ENCODE assay signal across 15 cellular contexts in genomic region chr3:191238321-191238817, GRCh38. TPM values are rescaled to one million over a fixed set of nuclear protein-coding genes. Genes with fewer than 3 reads are reported as not detected.
DNase-seq lines count a peak whose midpoint lies in the region; ATAC-seq, FAIRE-seq and TF ChIP-seq lines count a peak whose summit lies in the region.
"Had no signal": no experiment of that assay in that cellular context is flagged by ENCODE, and none has a peak within 500 bp of the region (broad histone marks: within the 10 kb centered on the region; RNA-seq: fewer than 3 reads in every experiment).

No MANE protein-coding gene starts in this region.

- H3K9me3 ChIP-seq in H1 (ENCODE audit: insufficient read depth in 2 of 2, low read depth in 1 of 2, low read length in 1 of 2) (no peaks in the 10 kb centered on the region), small intestine (ENCODE audit: control insufficient read depth, low read depth) (no peaks in the 10 kb centered on the region)
- H3K9me3 ChIP-seq: body of pancreas, sigmoid colon, thoracic aorta had no signal

- H3K4me3 Mint-ChIP-seq in progenitor cell of endocrine pancreas (ENCODE audit: low read depth) = no peak overlapping the region
- H3K4me3 Mint-ChIP-seq: activated T-cell treated with anti-CD3 and anti-CD28 coated beads, Interleukin-2, amount 50 U/mL, for 24 hours; immature natural killer cell had no signal

- H2BK120ac ChIP-seq in H1 (replicated peaks; ENCODE audit: low read depth, low read length) = no peak overlapping the region

- no peaks in the 10 kb centered on the region for H4K20me1 ChIP-seq in H1 (replicated peaks in 1 of 2; ENCODE audit: control insufficient read depth in 1 of 2, insufficient read depth in 2 of 2, low read length in 2 of 2)

- H3K27ac ChIP-seq in H1 (ENCODE audit: low read depth, low read length) = no peak overlapping the region
- no peak overlapping the region for H3K27ac ChIP-seq in small intestine (ENCODE audit: low read depth in 1 of 2, low read length in 1 of 2)
- H3K27ac ChIP-seq: body of pancreas, sigmoid colon, thoracic aorta had no signal

- H2BK20ac ChIP-seq in H1 (ENCODE audit: low read length) = no peak overlapping the region

- ATAC-seq in HG02588 (IDR thresholded peaks at IDR 0.05; ENCODE audit: unreplicated experiment) (no peak), GM21367 (IDR thresholded peaks at IDR 0.05; ENCODE audit: unreplicated experiment) (no peak)
- ATAC-seq: body of pancreas had no signal

- H3K4me1 ChIP-seq in H1 (replicated peaks in 1 of 4; ENCODE audit: control insufficient read depth in 3 of 4, insufficient read depth in 4 of 4, low read length in 3 of 4) = peaks cover 0 to 14% (median 2%) of the 10 kb centered on the region in 4 experiments; a peak in 3 of 7 replicates
- no peaks in the 10 kb centered on the region for H3K4me1 ChIP-seq in small intestine (ENCODE audit: control insufficient read depth in 2 of 2, insufficient read depth in 1 of 2, low read depth in 1 of 2, low read length in 1 of 2)
- H3K4me1 ChIP-seq: body of pancreas had no signal

- no peak overlapping the region for H3K56ac ChIP-seq in H1 (replicated peaks; ENCODE audit: insufficient read length, low read depth, low read length)

- H3K4ac ChIP-seq in H1 (replicated peaks; ENCODE audit: insufficient read length, low read depth, low read length) = no peak overlapping the region

- peak; percentile 18 for DNase-seq in GM04503 (ENCODE audit: low read depth)
- DNase-seq in NCI-H774 (lab: John Stamatoyannopoulos, UW) = peak; percentile 21
- DNase-seq in H1 (ENCODE audit: low read depth in 1 of 2, low spot score in 2 of 2) = no peak
- no peak for DNase-seq in progenitor cell of endocrine pancreas (ENCODE audit: low spot score, unreplicated experiment)
- DNase-seq in C1 segment of cervical spinal cord (lab: John Stamatoyannopoulos, UW) = no peak
- no peak for DNase-seq in small intestine
- DNase-seq: activated T-cell treated with anti-CD3 and anti-CD28 coated beads, Interleukin-2, amount 50 U/mL, for 24 hours; body of pancreas; immature natural killer cell; Right ventricle myocardium superior; sigmoid colon had no signal

- H3K14ac ChIP-seq in H1 (ENCODE audit: insufficient read length) = no peak overlapping the region

- no peak overlapping the region for H4K91ac ChIP-seq in H1 (replicated peaks; ENCODE audit: insufficient read length, low read length)

- no peak overlapping the region for H2AK5ac ChIP-seq in H1 (ENCODE audit: low read depth, low read length)

- TF ChIP-seq POLR2A in H1 (IDR thresholded peaks at IDR 0.05; ENCODE audit: control extremely low read depth in 1 of 2, low read depth in 2 of 2, low read length in 2 of 2) = no peak

- H3K23me2 ChIP-seq in H1 (ENCODE audit: low read depth, low read length) = no peaks in the 10 kb centered on the region

- FAIRE-seq in H1 (lab: Jason Lieb, UNC) (no peak), small intestine (lab: Jason Lieb, UNC) (no peak)

- H4K5ac ChIP-seq in H1 (ENCODE audit: insufficient read length, low read depth, low read length) = no peak overlapping the region

- CTCF ChIA-PET in H1 (lab: Charles Lee; ENCODE audit: partially characterized antibody) = interaction anchor here (1.0 to 1.4 kb wide), 2 partner anchors 11 to 47 kb away, joined by 3 to 4 read pairs; no protein-coding TSS in a partner anchor

- H3K4me3 ChIP-seq in H1 (ENCODE audit: extremely low read depth in 1 of 4, insufficient read depth in 2 of 4, low read depth in 3 of 4, low read length in 4 of 4) (no peak overlapping the region), small intestine (ENCODE audit: low read depth in 1 of 2, low read length in 2 of 2) (no peak overlapping the region)
- H3K4me3 ChIP-seq: body of pancreas, sigmoid colon, thoracic aorta had no signal

- no peak overlapping the region for H3K23ac ChIP-seq in H1 (ENCODE audit: insufficient read length)

- H2BK12ac ChIP-seq in H1 (ENCODE audit: low read depth, low read length) = no peak overlapping the region

- TF ChIP-seq RAD21 in H1 (IDR thresholded peaks at IDR 0.05 in 1 of 2, conservative IDR thresholded peaks at IDR 0.05 in 1 of 2; ENCODE audit: low read depth in 2 of 2, low read length in 2 of 2) = no peak

- no peak overlapping the region for H3K9ac ChIP-seq in H1 (replicated peaks in 1 of 4; ENCODE audit: extremely low read depth in 1 of 4, low read depth in 3 of 4, low read length in 3 of 4)

- H3K9me3 Mint-ChIP-seq in progenitor cell of endocrine pancreas (ENCODE audit: low read depth) = no peaks in the 10 kb centered on the region
- H3K9me3 Mint-ChIP-seq: activated T-cell treated with anti-CD3 and anti-CD28 coated beads, Interleukin-2, amount 50 U/mL, for 24 hours had no signal

- POLR2A ChIA-PET in H1 (lab: Charles Lee; ENCODE audit: partially characterized antibody) = no interaction called here

- H3K4me2 ChIP-seq in H1 (ENCODE audit: insufficient read depth in 1 of 2, low read depth in 2 of 2, low read length in 2 of 2) = no peak overlapping the region; a peak in 1 of 4 replicates

- H3K27me3 Mint-ChIP-seq in progenitor cell of endocrine pancreas = peaks cover 4% of the 10 kb centered on the region
- H3K27me3 Mint-ChIP-seq: activated T-cell treated with anti-CD3 and anti-CD28 coated beads, Interleukin-2, amount 50 U/mL, for 24 hours had no signal

- H3K18ac ChIP-seq in H1 (ENCODE audit: extremely low read depth, low read length) = no peak overlapping the region

- H3K27ac Mint-ChIP-seq in progenitor cell of endocrine pancreas = peak overlapping the region; percentile 65
- H3K27ac Mint-ChIP-seq: activated T-cell treated with anti-CD3 and anti-CD28 coated beads, Interleukin-2, amount 50 U/mL, for 24 hours; immature natural killer cell had no signal

- no peaks in the 10 kb centered on the region for H3K79me1 ChIP-seq in H1 (ENCODE audit: low read depth, low read length)

- H4K8ac ChIP-seq in H1 (ENCODE audit: extremely low read depth, insufficient read depth, low read length) = no peak overlapping the region

- WGBS in H1 (ENCODE audit: extremely low coverage in 1 of 2, insufficient coverage in 1 of 2, insufficient read length in 1 of 2, insufficient replicate concordance in 2 of 2, low coverage in 1 of 2, low lambda C conversion rate in 2 of 2, missing lambda C conversion rate in 1 of 2), 2 experiments = 64% methylated on average over 4 of the region's 4 CpGs; no CpG with 5 or more reads in 1 of the 2 experiments
- WGBS in small intestine, 3 donors = 17 to 48% (median 30%) methylated on average over 4 of the region's 4 CpGs

- peaks cover 10% of the 10 kb centered on the region for H3K4me1 Mint-ChIP-seq in progenitor cell of endocrine pancreas (ENCODE audit: low read depth)
- H3K4me1 Mint-ChIP-seq: immature natural killer cell had no signal

- no peaks in the 10 kb centered on the region for H3K36me3 Mint-ChIP-seq in progenitor cell of endocrine pancreas (ENCODE audit: insufficient read depth)
- H3K36me3 Mint-ChIP-seq: immature natural killer cell had no signal

- no peak overlapping the region for H2BK15ac ChIP-seq in H1 (ENCODE audit: low read length)

- H2BK5ac ChIP-seq in H1 (ENCODE audit: low read depth, low read length) = no peak overlapping the region

- H2AFZ ChIP-seq in H1 (ENCODE audit: low read length) = 0 out of 2 replicates have a peak overlapping the region, but pooled peaks have one; percentile 10

- H3K27me3 ChIP-seq in H1 (replicated peaks in 1 of 4; ENCODE audit: control insufficient read depth in 3 of 4, extremely low read depth in 1 of 4, insufficient read depth in 3 of 4, low read length in 3 of 4) = no peaks in the 10 kb centered on the region
- H3K27me3 ChIP-seq in small intestine (ENCODE audit: control insufficient read depth in 2 of 2, insufficient read depth in 2 of 2, low read length in 2 of 2) = no peaks in the 10 kb centered on the region
- H3K27me3 ChIP-seq: body of pancreas, sigmoid colon had no signal

- H3K79me2 ChIP-seq in H1 (ENCODE audit: control insufficient read depth in 1 of 2, insufficient read depth in 2 of 2, low read length in 2 of 2) = no peaks in the 10 kb centered on the region

- TF ChIP-seq EP300 in H1 (IDR thresholded peaks at IDR 0.05; ENCODE audit: borderline replicate concordance in 1 of 2, low read depth in 2 of 2, low read length in 2 of 2) = no peak

- TF ChIP-seq CTCF in H1 (IDR thresholded peaks at IDR 0.05; ENCODE audit: control extremely low read depth in 1 of 3, insufficient read depth in 1 of 3, low read depth in 1 of 3, low read length in 3 of 3) (no peak), progenitor cell of endocrine pancreas (IDR thresholded peaks at IDR 0.05; ENCODE audit: unreplicated experiment) (no peak)

- H3K36me3 ChIP-seq in H1 (ENCODE audit: control insufficient read depth in 2 of 4, insufficient read depth in 4 of 4, low read length in 3 of 4) = no peaks in the 10 kb centered on the region
- no peaks in the 10 kb centered on the region for H3K36me3 ChIP-seq in small intestine (ENCODE audit: control insufficient read depth in 2 of 2, insufficient read depth in 2 of 2, low read length in 2 of 2)
- H3K36me3 ChIP-seq: sigmoid colon, thoracic aorta had no signal

TF ChIP-seq in H1, 55 proteins besides CTCF, POLR2A, EP300 and RAD21:
- TF ChIP-seq RXRA (IDR thresholded peaks at IDR 0.05; ENCODE audit: insufficient read depth, low read depth, low read length) (no peak), CHD1 (IDR thresholded peaks at IDR 0.05; ENCODE audit: low read depth, low read length) (no peak)

RNA-seq across cellular contexts. Expression of gene OSTN, which starts 39.3 kb away (rescaled TPM):
- not detected in 2 replicates for total RNA-seq in H1 (2021; fragmentation: NEBNext Ultra II Directional; extraction: Animal tissue kit (Norgen Biotek cat#: 25700))
- polyA plus RNA-seq in H1 (2011; rRNA removed) (0.02 TPM in 1 of 2 replicates, not detected in the other), small intestine (under 1 TPM in 1 of 3 donors, not detected in 2; 0.01 TPM)
- not detected for polyA plus RNA-seq in H1 (2011; cell fraction: cytosol; rRNA removed)
- 0.16 TPM for polyA plus RNA-seq in H1 (2011; cell fraction: nucleus; rRNA removed)
- polyA plus RNA-seq in H1 (2012, experiment 1 of 2) = not detected in 4 replicates
- not detected for polyA plus RNA-seq in H1 (2012, experiment 2 of 2)
- polyA plus RNA-seq in H1 (2013, experiment 1 of 2) = not detected
- polyA plus RNA-seq in H1 (2013, experiment 2 of 2) = not detected
- polyA minus RNA-seq in H1 (2011; rRNA and poly(A)+ RNA removed) = not detected in 2 replicates
- not detected for polyA minus RNA-seq in H1 (2011; cell fraction: cytosol; rRNA and poly(A)+ RNA removed)
- not detected for polyA minus RNA-seq in H1 (2011; cell fraction: nucleus; rRNA and poly(A)+ RNA removed)
- total RNA-seq in progenitor cell of endocrine pancreas = 0.11 and 0.14 TPM in 2 replicates
- total RNA-seq: body of pancreas, epithelial cell of proximal tubule, Right ventricle myocardium superior, thoracic aorta had no signal
- polyA plus RNA-seq: immature natural killer cell, sigmoid colon had no signal

Comparison
In these comparisons a context has a peak if more than half of its experiments do, and no peak if none do; other contexts are left out.
1. DNase-seq: peak in GM04503 (single experiment) and NCI-H774 (single experiment); none in H1 (0 of 2), progenitor cell of endocrine pancreas (single experiment), C1 segment of cervical spinal cord (0 of 14) and small intestine (single experiment).